Comparison of ENCODE assay signal across 24 cellular contexts in the genomic region with DNA sequence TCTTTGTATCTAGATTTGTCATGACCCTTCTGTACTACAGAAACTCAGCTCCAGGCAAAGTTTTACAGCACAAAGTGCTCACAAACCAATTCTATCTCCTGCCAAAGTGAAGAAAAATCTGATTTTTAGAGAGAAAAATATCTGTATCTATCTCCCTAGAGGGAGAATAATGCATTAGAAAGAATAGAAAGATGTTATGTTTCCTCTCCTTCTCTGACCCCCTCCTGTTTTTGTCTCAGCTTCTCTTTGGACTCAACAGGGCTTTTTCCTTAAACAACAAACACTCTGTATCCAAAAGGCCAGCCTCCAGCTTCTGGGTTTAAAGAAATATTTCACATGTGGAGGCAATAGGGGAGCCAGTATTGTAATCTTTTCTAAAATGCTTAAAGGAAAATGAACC.
A peak's percentile ranks its signal among the peaks of the same experiment; 100 is the strongest.
DNase-seq lines count a peak whose midpoint lies in the region; ATAC-seq and TF ChIP-seq lines count a peak whose summit lies in the region.
"Had no signal": no experiment of that assay in that cellular context is flagged by ENCODE, and none has a peak within 500 bp of the region (broad histone marks: within the 10 kb centered on the region; RNA-seq: fewer than 3 reads in every experiment).

No MANE protein-coding gene starts in this region.

- in situ Hi-C loops in SK-MEL-5 (cut with HindIII; ENCODE audit: low pct_unique_long_range_greater_than_20kb, low sequenced_read_pairs) = no loop called here

- no peaks in the 10 kb centered on the region for H3K9me3 ChIP-seq in smooth muscle cell (replicated peaks; ENCODE audit: low read depth)
- H3K9me3 ChIP-seq: BLaER1 treated with 17β-estradiol and CSF1 and Interleukin-3, amounts not matched to agents 10 nM and 100 nM had no signal

- no peak for ATAC-seq in HG02678 (IDR thresholded peaks at IDR 0.05; ENCODE audit: unreplicated experiment)
- ATAC-seq in GM18858 (IDR thresholded peaks at IDR 0.05; ENCODE audit: unreplicated experiment) = no peak
- ATAC-seq: PC-3 had no signal

- H3K4me2 ChIP-seq in smooth muscle cell = no peak overlapping the region
- H3K4me2 ChIP-seq: BLaER1 treated with 17β-estradiol and CSF1 and Interleukin-3, amounts not matched to agents 10 nM and 100 nM had no signal

- no peaks in the 10 kb centered on the region for H3K4me1 ChIP-seq in smooth muscle cell (ENCODE audit: low read depth)
- H3K4me1 ChIP-seq: BLaER1 treated with 17β-estradiol and CSF1 and Interleukin-3, amounts not matched to agents 10 nM and 100 nM had no signal

- TF ChIP-seq CTCF in smooth muscle cell (IDR thresholded peaks at IDR 0.05; ENCODE audit: borderline replicate concordance, insufficient read depth, poor library complexity, severe bottlenecking) = no peak

- H3K27ac ChIP-seq in smooth muscle cell (ENCODE audit: low read depth) = no peak overlapping the region
- H3K27ac ChIP-seq: BLaER1 treated with 17β-estradiol and CSF1 and Interleukin-3, amounts not matched to agents 10 nM and 100 nM had no signal

- no peak overlapping the region for H3K4me3 ChIP-seq in smooth muscle cell
- H3K4me3 ChIP-seq: BLaER1 treated with 17β-estradiol and CSF1 and Interleukin-3, amounts not matched to agents 10 nM and 100 nM had no signal

- no peaks in the 10 kb centered on the region for H3K27me3 ChIP-seq in smooth muscle cell (ENCODE audit: low read depth)
- H3K27me3 ChIP-seq: BLaER1 treated with 17β-estradiol and CSF1 and Interleukin-3, amounts not matched to agents 10 nM and 100 nM had no signal

- H3K9ac ChIP-seq in smooth muscle cell (ENCODE audit: low read depth) = no peak overlapping the region
- H3K9ac ChIP-seq: BLaER1 treated with 17β-estradiol and CSF1 and Interleukin-3, amounts not matched to agents 10 nM and 100 nM had no signal

- DNase-seq in SK-MEL-5 (ENCODE audit: low read depth, low spot score) (peak; percentile 2), foreskin melanocyte (peak; percentile 65), midbrain (lab: John Stamatoyannopoulos, UW) (peak; percentile 30), smooth muscle cell (lab: John Stamatoyannopoulos, UW; ENCODE audit: unreplicated experiment) (no peak), HuH-7 (ENCODE audit: low spot score) (no peak)
- DNase-seq in activated CD4-positive, alpha-beta T cell treated with anti-CD3 and anti-CD28 coated beads for 48 hours = no peak
- DNase-seq: AML-193; CD4-positive, alpha-beta T cell; DMS53; HCEC 1CT; IMR-90; KG1; MM.1S; NCI-H1417; NCI-H1694; NCI-H2029 treated with DMSO at 0.1 percent for 48 hours; NCI-H446 treated with DMSO at 0.1 percent for 48 hours; NCI-H526; NCI-H82; NK-92 treated with Interleukin-12 subunit alpha and Interleukin-12 subunit beta, amount 100 ng/mL, for 24 hours; PC-3 had no signal

- no peaks in the 10 kb centered on the region for H3K79me2 ChIP-seq in smooth muscle cell (ENCODE audit: low read depth)

- H3K36me3 ChIP-seq in smooth muscle cell (ENCODE audit: low read depth) = no peaks in the 10 kb centered on the region
- H3K36me3 ChIP-seq: BLaER1 treated with 17β-estradiol and CSF1 and Interleukin-3, amounts not matched to agents 10 nM and 100 nM had no signal

- H3F3A ChIP-seq in smooth muscle cell (ENCODE audit: low read depth) = no peaks in the 10 kb centered on the region

- no peaks in the 10 kb centered on the region for H4K20me1 ChIP-seq in smooth muscle cell (ENCODE audit: low read depth)
- H4K20me1 ChIP-seq: BLaER1 treated with 17β-estradiol and CSF1 and Interleukin-3, amounts not matched to agents 10 nM and 100 nM had no signal

- peak overlapping the region; percentile 22 for H2AFZ ChIP-seq in smooth muscle cell (ENCODE audit: low read depth)

Comparison
In these comparisons a context has a peak if more than half of its experiments do, and no peak if none do; other contexts are left out.
1. DNase-seq: peak in SK-MEL-5 (single experiment), foreskin melanocyte (single experiment) and midbrain (single experiment); none in smooth muscle cell (single experiment), activated CD4-positive, alpha-beta T cell treated with anti-CD3 and anti-CD28 coated beads for 48 hours (single experiment) and HuH-7 (single experiment).